ENCODE assay signal across 8 cellular contexts in genomic region chr1:16168144-16168496, GRCh38. TPM values are rescaled to one million over a fixed set of nuclear protein-coding genes. Genes with fewer than 3 reads are reported as not detected.
DNase-seq lines count a peak whose midpoint lies in the region; TF ChIP-seq lines count a peak whose summit lies in the region.
"Not testable (repeated sequence)": the region's sequence is repeated elsewhere in the genome, so short reads cannot be mapped to it uniquely, and the experiment has no call there.

No MANE protein-coding gene starts in this region.

- peaks cover 29% of the 10 kb centered on the region for H3K4me1 Mint-ChIP-seq in activated CD4-positive, alpha-beta memory T cell treated with anti-CD3 and anti-CD28 coated beads, Interleukin-2, amount 10 ng/mL, durations not matched to agents 7 days and 5 days
- H3K4me1 Mint-ChIP-seq in MCF 10A (ENCODE audit: insufficient read depth, unreplicated experiment) (peaks cover 29% of the 10 kb centered on the region), glutamatergic neuron (ENCODE audit: low read depth, unreplicated experiment) (peaks cover 13% of the 10 kb centered on the region)

- H3K9me3 ChIP-seq in OCI-LY1 (ENCODE audit: low read length); mononuclear cell (ENCODE audit: low read depth, low read length): not testable (repeated sequence)

- peaks cover 11% of the 10 kb centered on the region for H3K27me3 Mint-ChIP-seq in activated CD4-positive, alpha-beta memory T cell treated with anti-CD3 and anti-CD28 coated beads, Interleukin-2, amount 10 ng/mL, durations not matched to agents 7 days and 5 days
- not testable (repeated sequence) for H3K27me3 Mint-ChIP-seq in MCF 10A (ENCODE audit: insufficient read depth, unreplicated experiment)
- H3K27me3 Mint-ChIP-seq in glutamatergic neuron (ENCODE audit: unreplicated experiment), result peaks cover 11% of the 10 kb centered on the region

- not testable (repeated sequence) for BruUV-seq in MCF 10A (replicated peaks; lab: Mats Ljungman, UMichigan)

- DNase-seq in activated CD4-positive, alpha-beta memory T cell treated with anti-CD3 and anti-CD28 coated beads, Interleukin-2, amount 10 ng/mL, durations not matched to agents 7 days and 5 days; MCF 10A (ENCODE audit: unreplicated experiment); glutamatergic neuron: not testable (repeated sequence)

- H3K79me2 ChIP-seq in OCI-LY1 (ENCODE audit: insufficient read depth, low read length), result not testable (repeated sequence)

- H3K27ac Mint-ChIP-seq in activated CD4-positive, alpha-beta memory T cell treated with anti-CD3 and anti-CD28 coated beads, Interleukin-2, amount 10 ng/mL, durations not matched to agents 7 days and 5 days; MCF 10A (ENCODE audit: low read depth, unreplicated experiment); glutamatergic neuron (ENCODE audit: unreplicated experiment): not testable (repeated sequence)

- not testable (repeated sequence) for H3K9me3 Mint-ChIP-seq in activated CD4-positive, alpha-beta memory T cell treated with anti-CD3 and anti-CD28 coated beads, Interleukin-2, amount 10 ng/mL, durations not matched to agents 7 days and 5 days; MCF 10A (ENCODE audit: unreplicated experiment); glutamatergic neuron (ENCODE audit: unreplicated experiment)

- not testable (repeated sequence) for H3K27ac ChIP-seq in OCI-LY1 (ENCODE audit: low read depth, low read length, poor library complexity, severe bottlenecking); rectal smooth muscle tissue (ENCODE audit: low read depth, low read length); urinary bladder (ENCODE audit: low read depth)

- H3K4me3 ChIP-seq in GM08714 (ENCODE audit: low read length), result peak overlapping the region; percentile 37; the same call in 1 of the 2 replicates
- H3K4me3 ChIP-seq in OCI-LY1 (ENCODE audit: low read depth, low read length, poor library complexity, severe bottlenecking), result peak overlapping the region; percentile 53
- H3K4me3 ChIP-seq in mononuclear cell (ENCODE audit: low read length), result peak overlapping the region; percentile 24
- H3K4me3 ChIP-seq in rectal smooth muscle tissue (ENCODE audit: low read length), result peak overlapping the region; percentile 32
- peak overlapping the region; percentile 36 for H3K4me3 ChIP-seq in urinary bladder (ENCODE audit: low read depth, low read length)

- 66% methylated on average over 10 of the region's 10 CpGs for WGBS in urinary bladder

- H3F3A ChIP-seq in OCI-LY1 (ENCODE audit: insufficient read depth, low read length), result not testable (repeated sequence)

- not testable (repeated sequence) for H3K36me3 Mint-ChIP-seq in activated CD4-positive, alpha-beta memory T cell treated with anti-CD3 and anti-CD28 coated beads, Interleukin-2, amount 10 ng/mL, durations not matched to agents 7 days and 5 days (ENCODE audit: low read depth); MCF 10A (ENCODE audit: insufficient read depth, unreplicated experiment); glutamatergic neuron (ENCODE audit: unreplicated experiment)

- H2AFZ ChIP-seq in OCI-LY1 (ENCODE audit: low read length), result not testable (repeated sequence)

- POLR2A ChIA-PET in activated CD4-positive, alpha-beta memory T cell treated with anti-CD3 and anti-CD28 coated beads, Interleukin-2, amount 10 ng/mL, durations not matched to agents 7 days and 5 days (lab: Charles Lee), result interaction anchor here (1.1 to 1.2 kb wide), 2 partner anchors 10 to 192 kb away, joined by 3 to 4 read pairs; partner anchors contain the start of gene ZBTB17
- POLR2A ChIA-PET in MCF 10A (lab: Yijun Ruan, JAX), result interaction anchor here (0.6 to 2.4 kb wide), 4 partner anchors 11 to 774 kb away, joined by 3 to 7 read pairs (median 4); no protein-coding TSS in a partner anchor

- H3K4me3 Mint-ChIP-seq in activated CD4-positive, alpha-beta memory T cell treated with anti-CD3 and anti-CD28 coated beads, Interleukin-2, amount 10 ng/mL, durations not matched to agents 7 days and 5 days, result peak overlapping the region; percentile 14
- H3K4me3 Mint-ChIP-seq in MCF 10A (ENCODE audit: unreplicated experiment) (peak overlapping the region; percentile 59), glutamatergic neuron (ENCODE audit: unreplicated experiment) (peak overlapping the region; percentile 77)

- not testable (repeated sequence) for H3K9me2 ChIP-seq in OCI-LY1 (ENCODE audit: low read depth, low read length)

- CTCF ChIA-PET in activated CD4-positive, alpha-beta memory T cell treated with anti-CD3 and anti-CD28 coated beads, Interleukin-2, amount 10 ng/mL, durations not matched to agents 7 days and 5 days (lab: Charles Lee), result interaction anchor here (1.0 to 2.0 kb wide), 4 partner anchors 20 to 89 kb away, joined by 3 to 5 read pairs (median 4); no protein-coding TSS in a partner anchor
- CTCF ChIA-PET in MCF 10A (lab: Yijun Ruan, JAX), result interaction anchor here (1.1 to 3.6 kb wide), 2 partner anchors 9 to 12 kb away, joined by 4 to 14 read pairs; partner anchors contain the start of gene EPHA2

- not testable (repeated sequence) for H3K9ac ChIP-seq in OCI-LY1 (ENCODE audit: low read length); rectal smooth muscle tissue (ENCODE audit: low read length)

- H4K20me1 ChIP-seq in OCI-LY1 (ENCODE audit: insufficient read depth, low read length), result not testable (repeated sequence)

- TF ChIP-seq CTCF in OCI-LY1 (IDR thresholded peaks at IDR 0.05; ENCODE audit: low read length); MCF 10A (IDR thresholded peaks at IDR 0.05; ENCODE audit: unreplicated experiment); glutamatergic neuron (IDR thresholded peaks at IDR 0.05; ENCODE audit: partially characterized antibody, unreplicated experiment): not testable (repeated sequence)

- intact Hi-C loops in MCF 10A (cut with micrococcal nuclease), result not testable (repeated sequence)

- H3K36me3 ChIP-seq in OCI-LY1 (ENCODE audit: insufficient read depth, low read length); rectal smooth muscle tissue (ENCODE audit: control insufficient read depth, insufficient read depth, low read length); urinary bladder (ENCODE audit: insufficient read depth): not testable (repeated sequence)

- H3K4me2 ChIP-seq in OCI-LY1 (ENCODE audit: low read length), result peak overlapping the region; percentile 62

- H3K4me1 ChIP-seq in OCI-LY1 (ENCODE audit: insufficient read depth, low read length, severe bottlenecking), result peaks cover 14% of the 10 kb centered on the region
- H3K4me1 ChIP-seq in mononuclear cell (ENCODE audit: insufficient read depth, low read length), result peaks cover 20% of the 10 kb centered on the region
- not testable (repeated sequence) for H3K4me1 ChIP-seq in rectal smooth muscle tissue (ENCODE audit: control insufficient read depth, insufficient read depth, low read length); urinary bladder (ENCODE audit: insufficient read depth)

- H3K27me3 ChIP-seq in OCI-LY1 (ENCODE audit: insufficient read depth, low read length); rectal smooth muscle tissue (ENCODE audit: control insufficient read depth, insufficient read depth, low read length): not testable (repeated sequence)
- peaks cover 11% of the 10 kb centered on the region for H3K27me3 ChIP-seq in mononuclear cell (ENCODE audit: insufficient read depth, low read length)

RNA-seq across cellular contexts. Expression of gene EPHA2, which starts 12.3 kb away (rescaled TPM):
- not detected for total RNA-seq in activated CD4-positive, alpha-beta memory T cell treated with anti-CD3 and anti-CD28 coated beads, Interleukin-2, amount 10 ng/mL, durations not matched to agents 7 days and 5 days
- total RNA-seq in MCF 10A (2022) (206 and 248 TPM in 2 replicates), glutamatergic neuron (ENCODE audit: unreplicated experiment) (0.29 TPM), mononuclear cell (0.63 TPM), urinary bladder (11.3 TPM)
- 16.2 TPM for polyA plus RNA-seq in urinary bladder

RNA-seq across cellular contexts. Expression of gene ARHGEF19, which starts 44.3 kb away (rescaled TPM):
- total RNA-seq in activated CD4-positive, alpha-beta memory T cell treated with anti-CD3 and anti-CD28 coated beads, Interleukin-2, amount 10 ng/mL, durations not matched to agents 7 days and 5 days, result 1 to 10 TPM; 6.9 to 7.6 TPM
- total RNA-seq in MCF 10A (2022), result 1.7 and 1.9 TPM in 2 replicates
- total RNA-seq in glutamatergic neuron (ENCODE audit: unreplicated experiment), result 3.4 TPM
- 1.9 TPM for total RNA-seq in mononuclear cell
- total RNA-seq in urinary bladder, result 6.9 TPM
- polyA plus RNA-seq in urinary bladder, result 15.2 TPM

Comparison
In these comparisons a context has a peak if more than half of its experiments do, and no peak if none do; other contexts are left out.
1. H3K4me3 Mint-ChIP-seq: peak in every context shown above with its lines; median percentile 77 in glutamatergic neuron; 59 in MCF 10A; 14 in activated CD4-positive, alpha-beta memory T cell treated with anti-CD3 and anti-CD28 coated beads, Interleukin-2, amount 10 ng/mL, durations not matched to agents 7 days and 5 days.
2. RNA of gene EPHA2, which starts 12.3 kb away (total RNA-seq): 206 to 248 TPM in MCF 10A; 11.3 TPM in urinary bladder (single experiment), 0.63 TPM in mononuclear cell (single experiment), 0.29 TPM in glutamatergic neuron (single experiment) and not detected in activated CD4-positive, alpha-beta memory T cell treated with anti-CD3 and anti-CD28 coated beads, Interleukin-2, amount 10 ng/mL, durations not matched to agents 7 days and 5 days; every median in the first group is over 10 times any median in the second.
3. Peak in every context shown above with its lines, with median percentiles within 50 percentile points of each other: H3K4me3 ChIP-seq.